Comparison of ENCODE assay signal across 24 cellular contexts in genomic region chr9:2320632-2321031, GRCh38.
"Had no signal": no experiment of that assay in that cellular context is flagged by ENCODE, and none has a peak within 500 bp of the region (broad histone marks: within the 10 kb centered on the region; RNA-seq: fewer than 3 reads in every experiment).

No MANE protein-coding gene starts in this region.

- ATAC-seq: activated naive CD4-positive, alpha-beta T cell treated with anti-CD3 and anti-CD28 coated beads, Interleukin-2, amount 50 U/mL, for 72 hours; activated T-cell treated with anti-CD3 and anti-CD28 coated beads, Interleukin-2, amount 50 U/mL, for 72 hours had no signal

- H3K36me3 ChIP-seq: ascending aorta, brain microvascular endothelial cell, esophagus squamous epithelium had no signal

- H3K4me3 ChIP-seq: ascending aorta, coronary artery, dorsolateral prefrontal cortex, esophagus squamous epithelium had no signal

- H3K9me3 ChIP-seq: ascending aorta had no signal

- H3K4me1 ChIP-seq: ascending aorta, esophagus squamous epithelium had no signal

- H3K27ac ChIP-seq: ascending aorta, brain microvascular endothelial cell, coronary artery, dorsolateral prefrontal cortex, esophagus squamous epithelium had no signal

- DNase-seq: activated CD4-positive, alpha-beta memory T cell treated with anti-CD3 and anti-CD28 coated beads, Interleukin-2, amount 10 ng/mL, durations not matched to agents 7 days and 5 days; activated CD4-positive, alpha-beta T cell treated with anti-CD3 and anti-CD28 coated beads for 1 hour; activated CD4-positive, alpha-beta T cell treated with anti-CD3 and anti-CD28 coated beads for 4 hours; activated CD4-positive, alpha-beta T cell treated with anti-CD3 and anti-CD28 coated beads, Interleukin-2, amount 10 ng/mL, durations not matched to agents 7 days and 5 days; activated CD4-positive, alpha-beta T cell treated with anti-CD3 and anti-CD28 coated beads, Interleukin-2, amount 50 U/mL, for 4 hours; activated CD8-positive, alpha-beta memory T cell treated with anti-CD3 and anti-CD28 coated beads, Interleukin-2, amount 50 U/mL, for 48 hours; activated gamma-delta T cell; activated naive CD4-positive, alpha-beta T cell; activated naive CD4-positive, alpha-beta T cell treated with anti-CD3 and anti-CD28 coated beads, Interleukin-2, amount 10 ng/mL, durations not matched to agents 7 days and 5 days; activated naive CD8-positive, alpha-beta T cell treated with anti-CD3 and anti-CD28 coated beads, Interleukin-2, amount 10 ng/mL, durations not matched to agents 7 days and 5 days; activated T-cell treated with anti-CD3 and anti-CD28 coated beads for 4 hours; activated T-cell treated with anti-CD3 and anti-CD28 coated beads, Interleukin-2, amount 50 U/mL, for 24 hours; activated T-cell treated with anti-CD3 and anti-CD28 coated beads, Interleukin-2, amount 50 U/mL, for 72 hours; dorsolateral prefrontal cortex; effector memory CD4-positive, alpha-beta T cell; endodermal cell; esophagus squamous epithelium; foreskin fibroblast; head of caudate nucleus; T-helper 2 cell had no signal

- H3K27me3 ChIP-seq: ascending aorta, brain microvascular endothelial cell, dorsolateral prefrontal cortex, esophagus squamous epithelium had no signal
